ENCODE assay signal across 9 cellular contexts in the genomic region with DNA sequence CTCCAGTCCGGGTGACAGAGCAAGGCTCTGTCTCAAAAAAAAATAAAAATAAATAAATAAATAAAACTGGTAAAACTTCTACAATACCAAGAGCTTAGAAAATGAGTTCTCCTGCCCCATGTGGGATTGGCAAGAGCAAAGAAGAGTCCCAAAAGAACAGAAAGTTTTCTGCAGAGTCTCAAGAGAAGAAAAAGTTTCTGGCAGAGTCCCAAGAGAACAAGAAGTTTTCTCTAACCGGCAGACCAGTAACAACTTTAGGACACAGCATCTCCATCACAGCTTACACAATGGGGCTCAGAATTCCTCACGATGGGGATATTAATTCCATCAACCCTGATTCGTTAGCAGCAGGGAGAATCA. TPM values are rescaled to one million over a fixed set of nuclear protein-coding genes. Genes with fewer than 3 reads are reported as not detected.
DNase-seq lines count a peak whose midpoint lies in the region; ATAC-seq and TF ChIP-seq lines count a peak whose summit lies in the region.
"Had no signal": no experiment of that assay in that cellular context is flagged by ENCODE, and none has a peak within 500 bp of the region (broad histone marks: within the 10 kb centered on the region; RNA-seq: fewer than 3 reads in every experiment).

No MANE protein-coding gene starts in this region.

- intact Hi-C loops in lower lobe of right lung (cut with DNase I) (loop anchor here (5.0 kb wide), 1 partner anchor 49 kb away; no protein-coding TSS in a partner anchor), thyroid gland (cut with DNase I) (no loop called here)

- H3K27me3 ChIP-seq in lower lobe of right lung (ENCODE audit: low read depth) (no peaks in the 10 kb centered on the region), thyroid gland (no peaks in the 10 kb centered on the region)

- TF ChIP-seq CTCF in lower lobe of right lung (IDR thresholded peaks at IDR 0.05) (no peak), thyroid gland (IDR thresholded peaks at IDR 0.05) (no peak)

- no peaks in the 10 kb centered on the region for H3K9me3 ChIP-seq in lower lobe of right lung
- no peaks in the 10 kb centered on the region for H3K9me3 ChIP-seq in thyroid gland

- H3K36me3 Mint-ChIP-seq in activated CD8-positive, alpha-beta memory T cell treated with anti-CD3 and anti-CD28 coated beads, Interleukin-2, amount 10 ng/mL, durations not matched to agents 7 days and 5 days = peaks cover 7% of the 10 kb centered on the region

- H3K27ac Mint-ChIP-seq in activated CD8-positive, alpha-beta memory T cell treated with anti-CD3 and anti-CD28 coated beads, Interleukin-2, amount 10 ng/mL, durations not matched to agents 7 days and 5 days = no peak overlapping the region

- peaks cover 14% of the 10 kb centered on the region for H3K4me1 Mint-ChIP-seq in activated CD8-positive, alpha-beta memory T cell treated with anti-CD3 and anti-CD28 coated beads, Interleukin-2, amount 10 ng/mL, durations not matched to agents 7 days and 5 days

- no peak for TF ChIP-seq POLR2A in thyroid gland (IDR thresholded peaks at IDR 0.05)

- H3K4me3 Mint-ChIP-seq in activated CD8-positive, alpha-beta memory T cell treated with anti-CD3 and anti-CD28 coated beads, Interleukin-2, amount 10 ng/mL, durations not matched to agents 7 days and 5 days = peak overlapping the region; percentile 92

- H3K27ac ChIP-seq in angular gyrus (ENCODE audit: low read depth, low read length) (peak overlapping the region; percentile 97), lower lobe of right lung (peak overlapping the region; percentile 79), thyroid gland (peak overlapping the region; percentile 70 to 75 (median 74))

- H3K36me3 ChIP-seq in lower lobe of right lung (peaks cover 17% of the 10 kb centered on the region), thyroid gland (peaks cover 5 to 7% of the 10 kb centered on the region in 2 donors)

- H3K4me3 ChIP-seq in lower lobe of right lung (peak overlapping the region; percentile 81), thyroid gland (replicated peaks in 1 of 3) (peak overlapping the region in 1 of 3 donors; percentile 67)

- no peaks in the 10 kb centered on the region for H3K9me3 Mint-ChIP-seq in activated CD8-positive, alpha-beta memory T cell treated with anti-CD3 and anti-CD28 coated beads, Interleukin-2, amount 10 ng/mL, durations not matched to agents 7 days and 5 days (ENCODE audit: low read depth)

- peaks cover 5% of the 10 kb centered on the region for H3K27me3 Mint-ChIP-seq in activated CD8-positive, alpha-beta memory T cell treated with anti-CD3 and anti-CD28 coated beads, Interleukin-2, amount 10 ng/mL, durations not matched to agents 7 days and 5 days

- ATAC-seq in activated CD8-positive, alpha-beta memory T cell treated with anti-CD3 and anti-CD28 coated beads, Interleukin-2, amount 10 ng/mL, durations not matched to agents 7 days and 5 days = no peak
- ATAC-seq in lower lobe of right lung = no peak
- no peak for ATAC-seq in HG02763 (IDR thresholded peaks at IDR 0.05; ENCODE audit: unreplicated experiment)

- peaks cover 32% of the 10 kb centered on the region for H3K4me1 ChIP-seq in lower lobe of right lung
- H3K4me1 ChIP-seq in thyroid gland = peaks cover 17 to 22% of the 10 kb centered on the region in 2 donors

- 15 to 24% methylated on average over 4 of the region's 4 CpGs for WGBS in thyroid gland, 2 donors

- CTCF ChIA-PET in activated CD8-positive, alpha-beta memory T cell treated with anti-CD3 and anti-CD28 coated beads, Interleukin-2, amount 10 ng/mL, durations not matched to agents 7 days and 5 days (lab: Charles Lee) = interaction anchor here (1.1 to 1.6 kb wide), 4 partner anchors 20 to 531 kb away, joined by 4 to 5 read pairs (median 4); no protein-coding TSS in a partner anchor

- no peak for DNase-seq in activated CD8-positive, alpha-beta memory T cell treated with anti-CD3 and anti-CD28 coated beads, Interleukin-2, amount 10 ng/mL, durations not matched to agents 7 days and 5 days
- DNase-seq in activated CD8-positive, alpha-beta memory T cell treated with anti-CD3 and anti-CD28 coated beads for 24 hours = no peak
- DNase-seq in lower lobe of right lung (no peak), thyroid gland (peak in 1 of 2 donors; percentile 21), mucosa of gallbladder (ENCODE audit: low spot score) (no peak)
- DNase-seq in effector CD4-positive, alpha-beta T cell = no peak
- DNase-seq: cortex of kidney had no signal

RNA-seq across cellular contexts. Expression of a gene that starts 1.1 kb away (rescaled TPM):
- 10 to 100 TPM; 16.8 to 25.5 TPM for total RNA-seq in activated CD8-positive, alpha-beta memory T cell treated with anti-CD3 and anti-CD28 coated beads, Interleukin-2, amount 10 ng/mL, durations not matched to agents 7 days and 5 days
- 39.7 TPM for total RNA-seq in lower lobe of right lung
- total RNA-seq in thyroid gland = 100 to 1,000 TPM in 2 of 4 donors, 10 to 100 TPM in 2; 55.1 to 123 (median 97.0) TPM
- 62.8 TPM for total RNA-seq in mucosa of gallbladder
